Comparison of ENCODE assay signal across 26 cellular contexts in genomic region chr16:88722784-88723506, GRCh38. TPM values are rescaled to one million over a fixed set of nuclear protein-coding genes. Genes with fewer than 3 reads are reported as not detected.
DNase-seq lines count a peak whose midpoint lies in the region; ATAC-seq, FAIRE-seq and TF ChIP-seq lines count a peak whose summit lies in the region.
"Had no signal": no experiment of that assay in that cellular context is flagged by ENCODE, and none has a peak within 500 bp of the region (broad histone marks: within the 10 kb centered on the region; RNA-seq: fewer than 3 reads in every experiment).

No MANE protein-coding gene starts in this region.

- POLR2A ChIA-PET in K562 (lab: Yijun Ruan, JAX) (interaction anchor here (0.8 to 1.4 kb wide), 2 partner anchors 11 to 14 kb away, joined by 3 to 6 read pairs; no protein-coding TSS in a partner anchor), PC-9 (lab: Charles Lee; ENCODE audit: unreplicated experiment) (interaction anchor here (0.6 kb wide), 2 partner anchors 15 to 87 kb away, joined by 3 to 5 read pairs; no protein-coding TSS in a partner anchor)

- H2BK12ac ChIP-seq in H9 (ENCODE audit: insufficient read length, low read depth, low read length) (no peak overlapping the region), neuronal stem cell (ENCODE audit: low read length) (no peak overlapping the region)

- no peak overlapping the region for H2BK5ac ChIP-seq in H9 (ENCODE audit: insufficient read length, low read length)
- H2BK5ac ChIP-seq in neuronal stem cell (ENCODE audit: low read length): no peak overlapping the region

- peaks cover 10 to 33% (median 29%) of the 10 kb centered on the region in 3 experiments; a peak in 6 of 7 replicates for H3K36me3 Mint-ChIP-seq in H9 (ENCODE audit: insufficient read depth in 1 of 3, low read depth in 3 of 3)

- no peak overlapping the region for H2AK5ac ChIP-seq in H9 (ENCODE audit: insufficient read length, low read length)
- peak overlapping the region; percentile 46 for H2AK5ac ChIP-seq in neuronal stem cell (ENCODE audit: low read depth, low read length)

- no peaks in the 10 kb centered on the region for H3K9me3 Mint-ChIP-seq in H9
- H3K9me3 Mint-ChIP-seq: HFFc6, T-cell had no signal

- H3K27me3 ChIP-seq in H9 (ENCODE audit: insufficient read depth, low read length) (no peaks in the 10 kb centered on the region), K562 (ENCODE audit: control insufficient read depth in 2 of 2, insufficient read depth in 2 of 2, low read length in 2 of 2) (no peaks in the 10 kb centered on the region), neuronal stem cell (ENCODE audit: control insufficient read depth in 3 of 3, insufficient read depth in 3 of 3, low read depth in 1 of 3, low read length in 3 of 3) (no peaks in the 10 kb centered on the region), PC-9 (ENCODE audit: insufficient read depth, low read depth) (no peaks in the 10 kb centered on the region)

- no peak for TF ChIP-seq EP300 in K562 (IDR thresholded peaks at IDR 0.05; ENCODE audit: low read length)

- H3K4ac ChIP-seq in H9 (ENCODE audit: low read depth, low read length): no peak overlapping the region
- no peak overlapping the region for H3K4ac ChIP-seq in neuronal stem cell (ENCODE audit: low read length)

- TF ChIP-seq POLR2A in K562 (conservative IDR thresholded peaks at IDR 0.05): no peak

- TF ChIP-seq CTCF in H9 (conservative IDR thresholded peaks at IDR 0.05): no peak; the same call in 2 of the 3 replicates
- no peak for TF ChIP-seq CTCF in K562 (IDR thresholded peaks at IDR 0.05 in 2 of 3, conservative IDR thresholded peaks at IDR 0.05 in 1 of 3; ENCODE audit: insufficient read depth in 2 of 3, low read depth in 1 of 3, low read length in 3 of 3)
- TF ChIP-seq CTCF in PC-9 (conservative IDR thresholded peaks at IDR 0.05): no peak

- DNase-seq in NCI-H748 (lab: John Stamatoyannopoulos, UW; ENCODE audit: unreplicated experiment) (peak; percentile 24), NCI-H748 treated with DMSO at 0.1 percent for 48 hours (lab: John Stamatoyannopoulos, UW) (no peak), H9 (peak; percentile 66), K562 (ENCODE audit: extremely low read depth in 1 of 4, low spot score in 3 of 4) (no peak), neuronal stem cell (ENCODE audit: low spot score) (no peak), NCI-H2227 treated with DMSO at 0.1 percent for 48 hours (lab: John Stamatoyannopoulos, UW) (no peak), PC-9 (no peak)
- DNase-seq: 8988T, ACHN, Calu3, DMS79 treated with DMSO at 0.1 percent for 48 hours, HFFc6, MM.1S, NCI-H1417, NCI-H187 treated with DMSO at 0.1 percent for 48 hours, NCI-H2107, NCI-H446, NCI-H524 treated with DMSO at 0.1 percent for 48 hours, T-cell had no signal

- H3K27ac ChIP-seq in H9 (ENCODE audit: insufficient read length, low read depth, low read length) (no peak overlapping the region), K562 (ENCODE audit: extremely low read depth, low read depth, low read length) (no peak overlapping the region), neuronal stem cell (replicated peaks; ENCODE audit: low read length) (no peak overlapping the region), PC-9 (no peak overlapping the region)
- H3K27ac ChIP-seq: KMS-11 had no signal

- CTCF ChIA-PET in K562 (lab: Yijun Ruan, JAX; ENCODE audit: low intra/inter-chr PET ratio): no interaction called here
- CTCF ChIA-PET in PC-9 (lab: Charles Lee): no interaction called here

- intact Hi-C loops in K562 (cut with micrococcal nuclease) (no loop called here), PC-9 (cut with micrococcal nuclease; ENCODE audit: unreplicated experiment) (no loop called here)

- BruUV-seq in K562 (replicated peaks; lab: Mats Ljungman, UMichigan) (no TSS peak), PC-9 (replicated peaks; lab: Mats Ljungman, UMichigan) (no TSS peak)

- H3K27me3 Mint-ChIP-seq in H9 (ENCODE audit: low read depth): no peaks in the 10 kb centered on the region; the same call in 1 of the 2 replicates
- H3K27me3 Mint-ChIP-seq: T-cell had no signal

- no peak overlapping the region for H4K5ac ChIP-seq in H9 (ENCODE audit: insufficient read length, low read depth, low read length)

- H3K79me2 ChIP-seq in H9 (ENCODE audit: insufficient read depth, low read length): no peaks in the 10 kb centered on the region
- no peaks in the 10 kb centered on the region for H3K79me2 ChIP-seq in K562 (ENCODE audit: control insufficient read depth, insufficient read depth, low read length)
- H3K79me2 ChIP-seq in PC-9 (ENCODE audit: low read depth): no peaks in the 10 kb centered on the region

- H3K9me2 ChIP-seq in PC-9 (ENCODE audit: insufficient read depth): no peaks in the 10 kb centered on the region

- no peak overlapping the region for H2AFZ ChIP-seq in H9 (ENCODE audit: low read length)
- no peak overlapping the region for H2AFZ ChIP-seq in K562 (ENCODE audit: low read depth, low read length)
- H2AFZ ChIP-seq in neuronal stem cell (ENCODE audit: low read length): no peak overlapping the region
- H2AFZ ChIP-seq in PC-9: no peak overlapping the region

- H3K4me3 ChIP-seq in K562: no peak overlapping the region
- no peak overlapping the region for H3K4me3 ChIP-seq in neuronal stem cell (ENCODE audit: low read length in 2 of 2)
- no peak overlapping the region for H3K4me3 ChIP-seq in PC-9
- H3K4me3 ChIP-seq: HAP-1 had no signal

- H3K4me1 Mint-ChIP-seq in H9: no peaks in the 10 kb centered on the region

- no peak overlapping the region for H3K23ac ChIP-seq in H9 (ENCODE audit: insufficient read length, low read depth, low read length)
- peak overlapping the region; percentile 73 for H3K23ac ChIP-seq in neuronal stem cell (ENCODE audit: low read depth, low read length, poor library complexity)

- H3K23me2 ChIP-seq in H9 (ENCODE audit: insufficient read length, low read depth, low read length, poor library complexity, severe bottlenecking): no peaks in the 10 kb centered on the region

- H3K79me1 ChIP-seq in H9 (ENCODE audit: insufficient read depth, low read depth, low read length, poor library complexity, severe bottlenecking) (no peaks in the 10 kb centered on the region), neuronal stem cell (ENCODE audit: low read depth, low read length) (peaks cover 12% of the 10 kb centered on the region)

- no peaks in the 10 kb centered on the region for H3K9me1 ChIP-seq in K562 (ENCODE audit: control insufficient read depth, insufficient read depth, low read length)

- no peak overlapping the region for H2BK120ac ChIP-seq in H9 (ENCODE audit: low read depth, low read length, poor library complexity, severe bottlenecking)
- H2BK120ac ChIP-seq in neuronal stem cell (ENCODE audit: low read depth, low read length): peak overlapping the region; percentile 18

- H2BK15ac ChIP-seq in H9 (ENCODE audit: low read depth, low read length) (no peak overlapping the region), neuronal stem cell (ENCODE audit: low read length) (no peak overlapping the region)

- H3K9me3 ChIP-seq in H9 (ENCODE audit: control insufficient read depth, low read depth, low read length) (no peaks in the 10 kb centered on the region), K562 (replicated peaks; ENCODE audit: control insufficient read depth, insufficient read depth, low read depth, low read length) (no peaks in the 10 kb centered on the region), neuronal stem cell (replicated peaks in 1 of 2; ENCODE audit: control insufficient read depth in 2 of 2, insufficient read depth in 1 of 2, low read depth in 1 of 2, low read length in 2 of 2) (no peaks in the 10 kb centered on the region), PC-9 (ENCODE audit: insufficient read depth, low read depth) (no peaks in the 10 kb centered on the region)
- H3K9me3 ChIP-seq: HAP-1 had no signal

- no peaks in the 10 kb centered on the region for H3K4me1 ChIP-seq in H9 (ENCODE audit: insufficient read depth, low read length)
- H3K4me1 ChIP-seq in K562 (replicated peaks in 1 of 2; ENCODE audit: control insufficient read depth in 2 of 2, insufficient read depth in 2 of 2, low read length in 2 of 2): peaks cover 0 to 59% of the 10 kb centered on the region in 2 experiments; a peak in 1 of 5 replicates
- H3K4me1 ChIP-seq in neuronal stem cell (ENCODE audit: control insufficient read depth in 2 of 2, insufficient read depth in 1 of 2, low read depth in 1 of 2, low read length in 2 of 2): no peaks in the 10 kb centered on the region
- H3K4me1 ChIP-seq in PC-9 (replicated peaks; ENCODE audit: insufficient read depth): no peaks in the 10 kb centered on the region
- H3K4me1 ChIP-seq: HAP-1 had no signal

- no peak overlapping the region for H4K91ac ChIP-seq in H9 (ENCODE audit: insufficient read length, low read depth, low read length)
- H4K91ac ChIP-seq in neuronal stem cell (ENCODE audit: low read depth, low read length, poor library complexity): no peak overlapping the region

- H4K20me1 ChIP-seq in H9 (ENCODE audit: control insufficient read depth, insufficient read depth, insufficient read length): no peaks in the 10 kb centered on the region
- H4K20me1 ChIP-seq in K562 (replicated peaks; ENCODE audit: control insufficient read depth, insufficient read depth, low read length): no peaks in the 10 kb centered on the region; the same call in 1 of the 2 replicates
- peaks cover 7% of the 10 kb centered on the region for H4K20me1 ChIP-seq in PC-9 (ENCODE audit: insufficient read depth)

- no peak overlapping the region for H3K18ac ChIP-seq in H9 (ENCODE audit: insufficient read length, low read depth, low read length)
- no peak overlapping the region for H3K18ac ChIP-seq in neuronal stem cell (ENCODE audit: low read length)

- no peak overlapping the region for H3K56ac ChIP-seq in H9 (ENCODE audit: insufficient read length, low read depth, low read length)

- no peak overlapping the region for H3K14ac ChIP-seq in H9 (ENCODE audit: insufficient read depth, low read length)
- no peak overlapping the region for H3K14ac ChIP-seq in neuronal stem cell (ENCODE audit: low read length)

- in situ Hi-C loops in K562 (cut with MboI): no loop called here

- H3K4me3 Mint-ChIP-seq in H9: no peak overlapping the region
- H3K4me3 Mint-ChIP-seq: HFFc6, T-cell had no signal

- no CpG with 5 or more reads among the region's 39 CpGs for WGBS in H9 (ENCODE audit: extremely low coverage, insufficient read length, low lambda C conversion rate)
- 96% methylated on average over 31 of the region's 39 CpGs for WGBS in K562 (ENCODE audit: insufficient coverage, low coverage, missing lambda C conversion rate)
- WGBS in neuronal stem cell (ENCODE audit: extremely low coverage in 2 of 2, insufficient read length in 2 of 2, insufficient replicate concordance in 1 of 2), 2 donors: no CpG with 5 or more reads among the region's 39 CpGs

- H3K9ac ChIP-seq in H9 (ENCODE audit: extremely low read depth, insufficient read length, low read length): no peak overlapping the region
- no peak overlapping the region for H3K9ac ChIP-seq in K562 (ENCODE audit: insufficient read depth in 1 of 2, low read depth in 2 of 2, low read length in 2 of 2)
- H3K9ac ChIP-seq in neuronal stem cell (ENCODE audit: low read depth, low read length, poor library complexity): no peak overlapping the region
- H3K9ac ChIP-seq: KMS-11 had no signal

- no peak overlapping the region for H2BK20ac ChIP-seq in H9 (ENCODE audit: low read depth, low read length, poor library complexity, severe bottlenecking)

- ATAC-seq in K562: no peak
- no peak for ATAC-seq in activated CD4-positive, CD25-positive, alpha-beta regulatory T cell treated with anti-CD3 and anti-CD28 coated beads, Interleukin-2, amount 50 U/mL, for 24 hours
- ATAC-seq: Panc1, T-cell had no signal

- H4K8ac ChIP-seq in H9 (replicated peaks; ENCODE audit: insufficient read length, low read depth, low read length) (no peak overlapping the region), neuronal stem cell (ENCODE audit: low read depth, low read length) (no peak overlapping the region)

- peaks cover 9% of the 10 kb centered on the region; the same call in 1 of the 2 replicates for H3F3A ChIP-seq in PC-9 (ENCODE audit: insufficient read depth, low read depth)

- H3T11ph ChIP-seq in H9 (ENCODE audit: low read length): no peak overlapping the region

- H3K36me3 ChIP-seq in K562 (ENCODE audit: control insufficient read depth, insufficient read depth, low read length) (peaks cover 100% of the 10 kb centered on the region; the same call in 2 of the 3 replicates), neuronal stem cell (replicated peaks in 1 of 2; ENCODE audit: control insufficient read depth in 2 of 2, insufficient read depth in 2 of 2, low read length in 2 of 2) (peaks cover 8 to 16% of the 10 kb centered on the region in 2 donors), PC-9 (ENCODE audit: low read depth) (0 out of 2 replicates have a peak, but pooled peaks cover 3% of the 10 kb centered on the region)

- H3K27ac Mint-ChIP-seq in H9: no peak overlapping the region
- H3K27ac Mint-ChIP-seq: HFFc6, T-cell had no signal

- no peak for FAIRE-seq in K562 (lab: Jason Lieb, UNC)
- FAIRE-seq: GM19239, HTR-8/SVneo had no signal

- TF ChIP-seq RAD21 in K562 (CRISPR knock-in tag; conservative IDR thresholded peaks at IDR 0.05 in 1 of 2, IDR thresholded peaks at IDR 0.05 in 1 of 2): no peak

- H3K4me2 ChIP-seq in H9 (ENCODE audit: insufficient read depth, insufficient read length, low read length) (no peak overlapping the region), K562 (ENCODE audit: insufficient read depth, low read length) (no peak overlapping the region), neuronal stem cell (ENCODE audit: insufficient read depth, low read length, poor library complexity, severe bottlenecking) (no peak overlapping the region), PC-9 (no peak overlapping the region)
- H3K4me2 ChIP-seq: KMS-11 had no signal

RNA-seq across cellular contexts. Expression of gene CTU2, which starts 16.6 kb away (rescaled TPM):
- total RNA-seq in H9 (2021) (31.5 and 32.8 TPM in 2 replicates), K562 (2014; rRNA removed) (55.4 and 68.9 TPM in 2 replicates), K562 (2014; rRNA removed; fragmentation: Illumina TruSeq; extraction: Trizol) (7.2 and 11.9 TPM in 2 replicates), K562 (2015; rRNA removed; fragmentation: Illumina TruSeq; extraction: Trizol) (41.1 and 49.2 TPM in 2 replicates), K562 (2021) (105 and 106 TPM in 2 replicates), PC-9 (2021) (20.0 and 38.0 TPM in 2 replicates)
- total RNA-seq in K562 (2011; cell fraction: chromatin; rRNA removed; ENCODE audit: low replicate concordance): 45.3 and 159 TPM in 2 replicates
- total RNA-seq in K562 (2011; cell fraction: nucleolus; rRNA removed): 114 and 148 TPM in 2 replicates
- 48.7 and 66.7 TPM in 2 replicates for total RNA-seq in K562 (2011; cell fraction: nucleoplasm; rRNA removed)
- polyA plus RNA-seq in K562 (2011; rRNA removed) (23.2 and 30.1 TPM in 2 replicates), K562 (2014; fragmentation: Illumina TruSeq; extraction: Trizol) (17.7 and 46.9 TPM in 2 replicates), K562 (2014; fragmentation: Nextera tagmentation; extraction: Ambion mirVana) (1 to 10 TPM; 1.3 to 3.0 TPM), K562 (2014; rRNA removed) (63.4 and 76.6 TPM in 2 replicates)
- polyA plus RNA-seq in K562 (2011; cell fraction: cytosol; rRNA removed): 40.2 and 96.8 TPM in 2 replicates
- polyA plus RNA-seq in K562 (2011; cell fraction: nucleus; rRNA removed): 102 and 136 TPM in 2 replicates
- 34.1 and 51.7 TPM in 2 replicates for polyA plus RNA-seq in K562 (2012)
- 9.4 and 14.4 TPM in 2 replicates for polyA minus RNA-seq in K562 (2011; rRNA and poly(A)+ RNA removed)
- polyA minus RNA-seq in K562 (2011; cell fraction: cytosol; rRNA and poly(A)+ RNA removed): 48.0 and 51.1 TPM in 2 replicates
- 40.7 and 44.1 TPM in 2 replicates for polyA minus RNA-seq in K562 (2011; cell fraction: nucleus; rRNA and poly(A)+ RNA removed)
- 25.8 TPM for polyA plus RNA-seq in neuronal stem cell (2013, experiment 1 of 2)
- 28.0 TPM for polyA plus RNA-seq in neuronal stem cell (2013, experiment 2 of 2)

RNA-seq across cellular contexts. Expression of gene RNF166, which starts 16.7 kb away (rescaled TPM):
- total RNA-seq in H9 (2021): 22.3 and 26.5 TPM in 2 replicates
- 58.8 and 182 TPM in 2 replicates for total RNA-seq in K562 (2011; cell fraction: chromatin; rRNA removed; ENCODE audit: low replicate concordance)
- 89.5 and 92.7 TPM in 2 replicates for total RNA-seq in K562 (2011; cell fraction: nucleolus; rRNA removed)
- total RNA-seq in K562 (2011; cell fraction: nucleoplasm; rRNA removed): 60.1 and 64.4 TPM in 2 replicates
- total RNA-seq in K562 (2014; rRNA removed): 46.9 and 61.6 TPM in 2 replicates
- total RNA-seq in K562 (2014; rRNA removed; fragmentation: Illumina TruSeq; extraction: Trizol): 6.1 and 7.3 TPM in 2 replicates
- total RNA-seq in K562 (2015; rRNA removed; fragmentation: Illumina TruSeq; extraction: Trizol): 19.5 and 22.3 TPM in 2 replicates
- total RNA-seq in K562 (2021): 60.3 and 61.2 TPM in 2 replicates
- polyA plus RNA-seq in K562 (2011; rRNA removed): 26.5 and 37.4 TPM in 2 replicates
- 37.8 and 90.9 TPM in 2 replicates for polyA plus RNA-seq in K562 (2011; cell fraction: cytosol; rRNA removed)
- 118 and 185 TPM in 2 replicates for polyA plus RNA-seq in K562 (2011; cell fraction: nucleus; rRNA removed)
- 23.8 and 39.8 TPM in 2 replicates for polyA plus RNA-seq in K562 (2012)
- polyA plus RNA-seq in K562 (2014; fragmentation: Illumina TruSeq; extraction: Trizol): 12.7 and 27.9 TPM in 2 replicates
- polyA plus RNA-seq in K562 (2014; fragmentation: Nextera tagmentation; extraction: Ambion mirVana): under 1 TPM; 0.56 to 0.96 TPM
- 59.4 and 65.6 TPM in 2 replicates for polyA plus RNA-seq in K562 (2014; rRNA removed)
- polyA minus RNA-seq in K562 (2011; rRNA and poly(A)+ RNA removed): 7.0 and 12.0 TPM in 2 replicates
- polyA minus RNA-seq in K562 (2011; cell fraction: cytosol; rRNA and poly(A)+ RNA removed): 41.2 and 44.5 TPM in 2 replicates
- polyA minus RNA-seq in K562 (2011; cell fraction: nucleus; rRNA and poly(A)+ RNA removed): 33.4 and 39.2 TPM in 2 replicates
- 20.4 TPM for polyA plus RNA-seq in neuronal stem cell (2013, experiment 1 of 2)
- polyA plus RNA-seq in neuronal stem cell (2013, experiment 2 of 2): 19.1 TPM
- 25.6 and 29.4 TPM in 2 replicates for total RNA-seq in PC-9 (2021)

RNA-seq across cellular contexts. Expression of gene SNAI3, which starts 36.6 kb away (rescaled TPM):
- 3.2 and 3.7 TPM in 2 replicates for total RNA-seq in H9 (2021)
- total RNA-seq in K562 (2011; cell fraction: chromatin; rRNA removed; ENCODE audit: low replicate concordance): 0.79 and 2.9 TPM in 2 replicates
- total RNA-seq in K562 (2011; cell fraction: nucleolus; rRNA removed): 3.2 and 3.7 TPM in 2 replicates
- 0.95 and 1.1 TPM in 2 replicates for total RNA-seq in K562 (2011; cell fraction: nucleoplasm; rRNA removed)
- 2.7 and 4.1 TPM in 2 replicates for total RNA-seq in K562 (2014; rRNA removed)
- total RNA-seq in K562 (2014; rRNA removed; fragmentation: Illumina TruSeq; extraction: Trizol): 0.15 and 0.19 TPM in 2 replicates
- 0.72 and 0.87 TPM in 2 replicates for total RNA-seq in K562 (2015; rRNA removed; fragmentation: Illumina TruSeq; extraction: Trizol)
- 2.5 and 3.1 TPM in 2 replicates for total RNA-seq in K562 (2021)
- 0.88 and 3.0 TPM in 2 replicates for polyA plus RNA-seq in K562 (2011; rRNA removed)
- polyA plus RNA-seq in K562 (2011; cell fraction: cytosol; rRNA removed): 3.2 and 5.5 TPM in 2 replicates
- polyA plus RNA-seq in K562 (2011; cell fraction: nucleus; rRNA removed): 2.9 and 3.8 TPM in 2 replicates
- polyA plus RNA-seq in K562 (2012): 0.95 and 1.2 TPM in 2 replicates
- polyA plus RNA-seq in K562 (2014; fragmentation: Illumina TruSeq; extraction: Trizol): 0.70 and 1.9 TPM in 2 replicates
- polyA plus RNA-seq in K562 (2014; fragmentation: Nextera tagmentation; extraction: Ambion mirVana): under 1 TPM in 1 of 2 experiments, not detected in 1; 0.04 TPM
- 1.5 and 2.1 TPM in 2 replicates for polyA plus RNA-seq in K562 (2014; rRNA removed)
- polyA minus RNA-seq in K562 (2011; rRNA and poly(A)+ RNA removed): 0.42 and 0.87 TPM in 2 replicates
- polyA minus RNA-seq in K562 (2011; cell fraction: cytosol; rRNA and poly(A)+ RNA removed): 1.9 and 3.5 TPM in 2 replicates
- polyA minus RNA-seq in K562 (2011; cell fraction: nucleus; rRNA and poly(A)+ RNA removed): 1.5 and 2.3 TPM in 2 replicates
- polyA plus RNA-seq in neuronal stem cell (2013, experiment 1 of 2): 0.50 TPM
- polyA plus RNA-seq in neuronal stem cell (2013, experiment 2 of 2): 0.32 TPM
- total RNA-seq in PC-9 (2021): 1.3 and 2.0 TPM in 2 replicates
- total RNA-seq: HFFc6 had no signal
- polyA plus RNA-seq: BJ had no signal

Comparison
In these comparisons a context has a peak if more than half of its experiments do, and no peak if none do; other contexts are left out.
1. DNase-seq: peak in NCI-H748 (single experiment) and H9 (single experiment); none in NCI-H748 treated with DMSO at 0.1 percent for 48 hours (single experiment), K562 (0 of 4), neuronal stem cell (single experiment), NCI-H2227 treated with DMSO at 0.1 percent for 48 hours (single experiment) and PC-9 (0 of 2).